13 cellular contexts compared by ENCODE assay signal in genomic region chr2:233519787-233520611, GRCh38. TPM values are rescaled to one million over a fixed set of nuclear protein-coding genes. Genes with fewer than 3 reads are reported as not detected.
DNase-seq lines count a peak whose midpoint lies in the region; ATAC-seq and TF ChIP-seq lines count a peak whose summit lies in the region.
"Had no signal": no experiment of that assay in that cellular context is flagged by ENCODE, and none has a peak within 500 bp of the region (broad histone marks: within the 10 kb centered on the region; RNA-seq: fewer than 3 reads in every experiment).

No MANE protein-coding gene starts in this region.

- H3K4me1 Mint-ChIP-seq in activated B cell treated with CpG ODN at 0.5 μM for 24 hours = peaks cover 61% of the 10 kb centered on the region
- H3K4me1 Mint-ChIP-seq: neural crest cell had no signal

- POLR2A ChIA-PET in activated B cell treated with CpG ODN at 0.5 μM for 24 hours (lab: Charles Lee) = no interaction called here

- H3K4me3 Mint-ChIP-seq in activated B cell treated with CpG ODN at 0.5 μM for 24 hours = peak overlapping the region; percentile 61
- H3K4me3 Mint-ChIP-seq: CD8-positive, alpha-beta T cell; neural crest cell had no signal

- DNase-seq in activated B cell treated with CpG ODN at 0.5 μM for 24 hours = no peak
- DNase-seq in left lobe of liver (ENCODE audit: low spot score) = no peak
- DNase-seq in activated CD8-positive, alpha-beta memory T cell treated with anti-CD3 and anti-CD28 coated beads for 24 hours = no peak
- no peak for DNase-seq in mesenteric fat pad (ENCODE audit: low spot score)
- no peak for DNase-seq in NCI-H526 treated with DMSO at 0.1 percent for 48 hours (lab: John Stamatoyannopoulos, UW)
- DNase-seq: CD8-positive, alpha-beta T cell; dermis blood vessel endothelial cell; HCEC 1CT; NCI-H2029 treated with DMSO at 0.1 percent for 48 hours had no signal

- ATAC-seq in GM18498 (IDR thresholded peaks at IDR 0.05; ENCODE audit: unreplicated experiment) (peak; percentile 95), GM21447 (IDR thresholded peaks at IDR 0.05; ENCODE audit: unreplicated experiment) (peak; percentile 90), HG03135 (IDR thresholded peaks at IDR 0.05; ENCODE audit: unreplicated experiment) (peak; percentile 89), activated B cell treated with CpG ODN at 0.5 μM for 24 hours (ENCODE audit: low read depth) (peak; percentile 86), left lobe of liver (no peak)
- ATAC-seq: CD8-positive, alpha-beta T cell had no signal

- no peak for TF ChIP-seq CTCF in activated B cell treated with CpG ODN at 0.5 μM for 24 hours (IDR thresholded peaks at IDR 0.05)

- no peaks in the 10 kb centered on the region for H3K9me3 Mint-ChIP-seq in activated B cell treated with CpG ODN at 0.5 μM for 24 hours
- H3K9me3 Mint-ChIP-seq: CD8-positive, alpha-beta T cell had no signal

- H3K27me3 Mint-ChIP-seq in activated B cell treated with CpG ODN at 0.5 μM for 24 hours = no peaks in the 10 kb centered on the region

- peak overlapping the region; percentile 95 for H3K27ac Mint-ChIP-seq in activated B cell treated with CpG ODN at 0.5 μM for 24 hours
- H3K27ac Mint-ChIP-seq: CD8-positive, alpha-beta T cell had no signal

- H3K36me3 Mint-ChIP-seq in activated B cell treated with CpG ODN at 0.5 μM for 24 hours (ENCODE audit: low read depth) = peaks cover 48% of the 10 kb centered on the region

- CTCF ChIA-PET in activated B cell treated with CpG ODN at 0.5 μM for 24 hours (lab: Charles Lee) = no interaction called here

- intact Hi-C loops in activated B cell treated with CpG ODN at 0.5 μM for 24 hours (cut with micrococcal nuclease) = loop anchor here (2.0 kb wide), 1 partner anchor 47 kb away; the partner anchor contains the start of gene USP40

RNA-seq across cellular contexts. Expression of gene USP40, which starts 46.6 kb away (rescaled TPM):
- 25.5 and 30.4 TPM in 2 replicates for total RNA-seq in activated B cell treated with CpG ODN at 0.5 μM for 24 hours
- 25.8 TPM for total RNA-seq in left lobe of liver
- 39.0 TPM for total RNA-seq in mesenteric fat pad
